Comparison of ENCODE assay signal across 12 cellular contexts in genomic region chr12:8156845-8157244, GRCh38. TPM values are rescaled to one million over a fixed set of nuclear protein-coding genes. Genes with fewer than 3 reads are reported as not detected.
DNase-seq lines count a peak whose midpoint lies in the region; ATAC-seq and TF ChIP-seq lines count a peak whose summit lies in the region.
"Had no signal": no experiment of that assay in that cellular context is flagged by ENCODE, and none has a peak within 500 bp of the region (broad histone marks: within the 10 kb centered on the region; RNA-seq: fewer than 3 reads in every experiment).

TSS of gene ZNF705A (plus strand) at chr12:8157015. CDS start at chr12:8172626, 15,611 bp downstream.

- intact Hi-C loops in PC-3 (cut with micrococcal nuclease) = no loop called here
- intact Hi-C loops in right cardiac atrium (cut with DNase I) = no loop called here

- ATAC-seq in PC-3 (peak; percentile 92), right cardiac atrium (no peak)

- no peaks in the 10 kb centered on the region for H3F3A ChIP-seq in PC-3 (ENCODE audit: low read length, unreplicated experiment)

- H3K9me3 ChIP-seq in PC-3 (ENCODE audit: low read length) (no peaks in the 10 kb centered on the region), osteoblast (ENCODE audit: low read depth, low read length) (no peaks in the 10 kb centered on the region), right cardiac atrium (ENCODE audit: control insufficient read depth, low read length) (no peaks in the 10 kb centered on the region)

- H3K4me2 ChIP-seq in PC-3 (ENCODE audit: low read length) (peak within 1 kb of the TSS; percentile 61), osteoblast (ENCODE audit: insufficient read depth, low read length) (peak within 1 kb of the TSS; percentile 30)

- H4K20me1 ChIP-seq in PC-3 (ENCODE audit: low read length) (no peaks in the 10 kb centered on the region), osteoblast (ENCODE audit: insufficient read depth, low read length) (no peaks in the 10 kb centered on the region)

- peak within 1 kb of the TSS; percentile 42; the same call in 1 of the 2 replicates for H3K27ac ChIP-seq in PC-3 (ENCODE audit: low read length)
- peak within 1 kb of the TSS; percentile 40 for H3K27ac ChIP-seq in osteoblast (ENCODE audit: low read depth, low read length)
- no peak within 1 kb of the TSS for H3K27ac ChIP-seq in right cardiac atrium (ENCODE audit: low read length)

- DNase-seq in ELR (ENCODE audit: low read depth) = peak; percentile 88
- DNase-seq in PC-3 = peak; percentile 56
- DNase-seq in dermis blood vessel endothelial cell = peak; percentile 90
- no peak for DNase-seq in osteoblast (ENCODE audit: insufficient read length, low spot score, missing footprints)
- no peak for DNase-seq in D341Med (ENCODE audit: low spot score)
- DNase-seq in stimulated activated CD4-positive, alpha-beta T cell treated with anti-CD3 and anti-CD28 coated beads, Interleukin-1b, Interleukin-23, amount 100 ng/mL, for 48 hours = no peak
- no peak for DNase-seq in right cardiac atrium
- DNase-seq in hepatic stellate cell (ENCODE audit: low spot score) = no peak
- DNase-seq: activated naive CD4-positive, alpha-beta T cell treated with anti-CD3 and anti-CD28 coated beads, Interleukin-2, amount 50 U/mL, for 16 hours; natural killer cell; NCI-H2081 had no signal

- BruUV-seq in PC-3 (replicated peaks; lab: Mats Ljungman, UMichigan) = no TSS peak

- H3K27me3 ChIP-seq in PC-3 (ENCODE audit: low read length) (no peaks in the 10 kb centered on the region), osteoblast (ENCODE audit: insufficient read depth, low read length) (no peaks in the 10 kb centered on the region), right cardiac atrium (ENCODE audit: control insufficient read depth, insufficient read depth) (no peaks in the 10 kb centered on the region)

- H2AFZ ChIP-seq in PC-3 (ENCODE audit: low read length) (peak within 1 kb of the TSS; percentile 71), osteoblast (ENCODE audit: low read length) (peak within 1 kb of the TSS; percentile 54)

- no peaks in the 10 kb centered on the region for H3K9me2 ChIP-seq in PC-3 (replicated peaks; ENCODE audit: low read length)

- H3K4me3 ChIP-seq in PC-3 (ENCODE audit: low read length) (peak within 1 kb of the TSS; percentile 26; the same call in 1 of the 2 replicates), osteoblast (ENCODE audit: insufficient read depth, low read length) (no peak within 1 kb of the TSS), right cardiac atrium (ENCODE audit: low read length) (no peak within 1 kb of the TSS)

- POLR2A ChIA-PET in PC-3 (lab: Charles Lee; ENCODE audit: unreplicated experiment) = interaction anchor here (0.6 kb wide), 1 partner anchor 130 kb away, joined by 4 read pairs; no protein-coding TSS in a partner anchor

- H3K4me1 ChIP-seq in PC-3 (ENCODE audit: insufficient read depth, low read length) (peaks cover 16% of the 10 kb centered on the region), osteoblast (ENCODE audit: insufficient read depth, low read length) (peaks cover 7% of the 10 kb centered on the region), right cardiac atrium (ENCODE audit: control insufficient read depth, insufficient read depth, low read length) (no peaks in the 10 kb centered on the region)

- TF ChIP-seq CTCF in PC-3 (conservative IDR thresholded peaks at IDR 0.05; ENCODE audit: low read depth, low read length) (no peak), osteoblast (IDR thresholded peaks at IDR 0.05; ENCODE audit: extremely low read depth, low read depth, low read length) (no peak)

- 58% methylated on average over 3 of the region's 3 CpGs for WGBS in right cardiac atrium

- H3K9ac ChIP-seq in PC-3 (ENCODE audit: low read length) = no peak within 1 kb of the TSS

- CTCF ChIA-PET in PC-3 (lab: Charles Lee) = no interaction called here

- H3K36me3 ChIP-seq in PC-3 (ENCODE audit: low read depth, low read length) = no peaks in the 10 kb centered on the region
- H3K36me3 ChIP-seq in osteoblast (ENCODE audit: insufficient read depth, low read length) = no peaks in the 10 kb centered on the region

- no peaks in the 10 kb centered on the region for H3K79me2 ChIP-seq in PC-3 (ENCODE audit: low read length)
- H3K79me2 ChIP-seq in osteoblast (ENCODE audit: insufficient read depth, low read length) = no peaks in the 10 kb centered on the region

RNA-seq across cellular contexts. Expression of gene ZNF705A, which starts in this region (rescaled TPM):
- total RNA-seq in PC-3 (2014; rRNA removed) = not detected in 2 replicates
- under 0.01 TPM in 1 of 2 replicates, not detected in the other for total RNA-seq in dermis blood vessel endothelial cell
- not detected in 2 replicates for total RNA-seq in osteoblast
- not detected for total RNA-seq in right cardiac atrium
- polyA plus RNA-seq in right cardiac atrium = not detected
- total RNA-seq: G401, natural killer cell had no signal

Comparison
In these comparisons a context has a peak if more than half of its experiments do, and no peak if none do; other contexts are left out.
1. Peak in DNase-seq, ATAC-seq, H3K4me3 ChIP-seq, H3K27ac ChIP-seq and H3K4me2 ChIP-seq in PC-3; RNA of the gene not detected or under 1 TPM.
2. Peak in DNase-seq in dermis blood vessel endothelial cell; RNA of the gene not detected or under 1 TPM.